In the genomic region with DNA sequence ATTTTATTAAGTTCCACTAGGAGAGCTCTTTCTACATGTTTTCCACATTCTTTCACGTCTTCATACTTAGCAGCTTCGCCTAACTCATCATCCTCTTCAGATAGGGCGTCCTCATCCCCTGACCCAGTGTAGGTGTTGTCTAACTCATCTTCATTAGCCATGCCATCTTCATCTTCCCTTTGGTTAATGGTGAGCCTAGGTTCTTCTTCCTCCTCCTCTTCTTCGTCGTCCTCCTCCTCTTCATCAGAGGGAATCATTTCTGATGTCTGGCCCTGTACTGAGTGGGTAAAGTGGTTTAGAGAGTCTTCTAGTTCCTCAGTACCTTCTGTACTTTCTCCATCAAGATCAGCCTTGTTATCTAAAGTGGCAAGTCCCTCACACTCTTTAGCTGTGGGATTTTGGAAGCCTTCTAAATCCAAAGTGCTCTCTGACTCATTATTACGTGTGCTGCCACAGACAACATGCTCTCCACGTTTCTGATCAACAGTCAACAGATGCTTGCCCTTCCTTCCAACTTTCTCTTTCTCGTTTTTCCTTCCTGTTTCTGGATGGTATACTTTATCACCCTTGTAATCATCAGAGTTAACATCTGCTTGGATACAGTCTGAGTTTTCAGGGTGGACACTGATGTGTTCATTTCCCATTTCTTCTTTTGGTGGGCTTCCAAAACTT, we compare ENCODE assay signal across 10 cellular contexts. TPM values are rescaled to one million over a fixed set of nuclear protein-coding genes. Genes with fewer than 3 reads are reported as not detected.
DNase-seq lines count a peak whose midpoint lies in the region; ATAC-seq and TF ChIP-seq lines count a peak whose summit lies in the region.
"Had no signal": no experiment of that assay in that cellular context is flagged by ENCODE, and none has a peak within 500 bp of the region (broad histone marks: within the 10 kb centered on the region; RNA-seq: fewer than 3 reads in every experiment).

No MANE protein-coding gene starts in this region.

- no peak overlapping the region for H2BK5ac ChIP-seq in mesenchymal stem cell (ENCODE audit: low read depth, low read length, poor library complexity, severe bottlenecking)

- no peak overlapping the region for H3K27ac Mint-ChIP-seq in Caco-2 (ENCODE audit: unreplicated experiment)

- TF ChIP-seq CTCF in Caco-2 (IDR thresholded peaks at IDR 0.05; ENCODE audit: insufficient read depth in 1 of 2, low read depth in 1 of 2, low read length in 1 of 2, severe bottlenecking in 1 of 2, unreplicated experiment in 1 of 2) (no peak), brain microvascular endothelial cell (IDR thresholded peaks at IDR 0.05; ENCODE audit: low read depth, low read length, missing control alignments) (no peak), psoas muscle (IDR thresholded peaks at IDR 0.05) (no peak)

- H3K14ac ChIP-seq in mesenchymal stem cell (ENCODE audit: low read length in 2 of 2): no peak overlapping the region

- no peak overlapping the region for H4K91ac ChIP-seq in mesenchymal stem cell (ENCODE audit: low read length)

- ATAC-seq in GM21717 (IDR thresholded peaks at IDR 0.05; ENCODE audit: unreplicated experiment) (no peak), HG02588 (IDR thresholded peaks at IDR 0.05; ENCODE audit: unreplicated experiment) (no peak), psoas muscle (no peak)

- no peaks in the 10 kb centered on the region for H3K27me3 ChIP-seq in Caco-2 (replicated peaks; ENCODE audit: control insufficient read depth, insufficient read depth, low read length)
- H3K27me3 ChIP-seq in brain microvascular endothelial cell (replicated peaks): no peaks in the 10 kb centered on the region
- no peaks in the 10 kb centered on the region for H3K27me3 ChIP-seq in mesenchymal stem cell (ENCODE audit: control insufficient read depth in 1 of 2, insufficient read depth in 1 of 2, low read length in 2 of 2)
- H3K27me3 ChIP-seq in psoas muscle (ENCODE audit: insufficient read depth in 3 of 3, low read length in 2 of 3): no peaks in the 10 kb centered on the region

- H3K9me3 ChIP-seq in Caco-2: no peaks in the 10 kb centered on the region
- H3K9me3 ChIP-seq in mesenchymal stem cell (ENCODE audit: control insufficient read depth, low read length): no peaks in the 10 kb centered on the region
- no peaks in the 10 kb centered on the region for H3K9me3 ChIP-seq in psoas muscle

- no peak overlapping the region for H4K8ac ChIP-seq in mesenchymal stem cell (ENCODE audit: low read length)

- no peak overlapping the region for H3K23ac ChIP-seq in mesenchymal stem cell (ENCODE audit: low read length in 2 of 2)

- H3K9me3 Mint-ChIP-seq in Caco-2 (ENCODE audit: unreplicated experiment): no peaks in the 10 kb centered on the region

- in situ Hi-C loops in KBM-7 (cut with MboI; ENCODE audit: low pct_unique_long_range_greater_than_20kb, low sequenced_read_pairs) (no loop called here), brain microvascular endothelial cell (cut with HindIII; ENCODE audit: low pct_ligation_motif_present, low sequenced_read_pairs) (no loop called here)

- H3K27ac ChIP-seq in brain microvascular endothelial cell (peak overlapping the region; percentile 30), mesenchymal stem cell (ENCODE audit: low read length, poor library complexity, severe bottlenecking) (no peak overlapping the region), psoas muscle (no peak overlapping the region)

- no peaks in the 10 kb centered on the region for H3K36me3 ChIP-seq in Caco-2 (ENCODE audit: control insufficient read depth, insufficient read depth, low read length)
- H3K36me3 ChIP-seq in brain microvascular endothelial cell (replicated peaks): peaks cover 49% of the 10 kb centered on the region
- H3K36me3 ChIP-seq in mesenchymal stem cell (ENCODE audit: control insufficient read depth in 1 of 2, insufficient read depth in 2 of 2, low read depth in 1 of 2, low read length in 2 of 2): peaks cover 18 to 96% of the 10 kb centered on the region in 2 experiments
- H3K36me3 ChIP-seq in psoas muscle (ENCODE audit: insufficient read depth in 1 of 2, low read depth in 1 of 2): peaks cover 14 to 100% of the 10 kb centered on the region in 2 donors

- no peak overlapping the region for H2AK5ac ChIP-seq in mesenchymal stem cell (ENCODE audit: low read length, severe bottlenecking)

- no peak overlapping the region for H2BK120ac ChIP-seq in mesenchymal stem cell (ENCODE audit: low read depth, low read length)

- H3K36me3 Mint-ChIP-seq in Caco-2 (ENCODE audit: insufficient read depth, unreplicated experiment): peaks cover 30% of the 10 kb centered on the region

- DNase-seq in Caco-2: no peak
- peak; percentile 4 for DNase-seq in KBM-7
- DNase-seq in brain microvascular endothelial cell: peak; percentile 40
- DNase-seq in mesenchymal stem cell: peak; percentile 59
- DNase-seq in NCI-H1436 treated with DMSO at 0.1 percent for 48 hours (lab: John Stamatoyannopoulos, UW): no peak
- no peak for DNase-seq in psoas muscle
- DNase-seq: NCI-H1105; stimulated activated naive CD4-positive, alpha-beta T cell had no signal

- intact Hi-C loops in Caco-2 (cut with micrococcal nuclease; ENCODE audit: unreplicated experiment) (no loop called here), psoas muscle (cut with DNase I) (no loop called here)

- H2AFZ ChIP-seq in mesenchymal stem cell (ENCODE audit: low read depth, low read length): no peak overlapping the region

- H3K9ac ChIP-seq in mesenchymal stem cell (ENCODE audit: low read length): peak overlapping the region; percentile 30

- CTCF ChIA-PET in Caco-2 (lab: Charles Lee): no interaction called here

- H3K4me1 ChIP-seq in Caco-2 (no peaks in the 10 kb centered on the region), mesenchymal stem cell (ENCODE audit: control insufficient read depth, insufficient read depth, low read depth, low read length) (no peaks in the 10 kb centered on the region), psoas muscle (no peaks in the 10 kb centered on the region)

- H2BK12ac ChIP-seq in mesenchymal stem cell (ENCODE audit: low read length in 2 of 2): no peak overlapping the region

- H3K4me3 ChIP-seq in Caco-2 (ENCODE audit: low read depth, low read length) (no peak overlapping the region), brain microvascular endothelial cell (ENCODE audit: low read depth, low read length) (no peak overlapping the region), mesenchymal stem cell (ENCODE audit: insufficient read depth in 1 of 2, low read depth in 1 of 2, low read length in 2 of 2) (peak overlapping the region in 1 of 2 experiments; percentile 4), psoas muscle (no peak overlapping the region)

- no peak overlapping the region for H2BK15ac ChIP-seq in mesenchymal stem cell (ENCODE audit: low read depth, poor library complexity, severe bottlenecking)

- no peak overlapping the region for H3K4me3 Mint-ChIP-seq in Caco-2 (ENCODE audit: unreplicated experiment)

- BruUV-seq in Caco-2 (replicated peaks; lab: Mats Ljungman, UMichigan): TSS peak; percentile 39

- no peak overlapping the region for H3K18ac ChIP-seq in mesenchymal stem cell (ENCODE audit: low read depth in 1 of 2, low read length in 2 of 2)

- H3K4me1 Mint-ChIP-seq in Caco-2 (ENCODE audit: low read depth, unreplicated experiment): no peaks in the 10 kb centered on the region

- no peak overlapping the region for H3K4ac ChIP-seq in mesenchymal stem cell (ENCODE audit: low read depth in 1 of 2, low read length in 2 of 2)

- H3K4me2 ChIP-seq in mesenchymal stem cell (ENCODE audit: low read length, poor library complexity, severe bottlenecking): no peak overlapping the region

- peaks cover 19% of the 10 kb centered on the region for H3K79me1 ChIP-seq in mesenchymal stem cell (replicated peaks; ENCODE audit: low read length, poor library complexity, severe bottlenecking)

- POLR2A ChIA-PET in Caco-2 (lab: Charles Lee): no interaction called here

- no peaks in the 10 kb centered on the region for H3K27me3 Mint-ChIP-seq in Caco-2 (ENCODE audit: insufficient read depth, unreplicated experiment)

- 73% methylated on average over 6 of the region's 8 CpGs for WGBS in mesenchymal stem cell
- 69 to 79% (median 76%) methylated on average over 8 of the region's 8 CpGs for WGBS in psoas muscle, 3 donors

RNA-seq across cellular contexts. Expression of gene TUT7, which starts 31.1 kb away (rescaled TPM):
- 14.1 and 17.2 TPM in 2 replicates for total RNA-seq in Caco-2 (2022)
- 17.0 TPM for polyA plus RNA-seq in mesenchymal stem cell (2013, experiment 1 of 2)
- 15.7 TPM for polyA plus RNA-seq in mesenchymal stem cell (2013, experiment 2 of 2)
- 10 to 100 TPM; 13.5 to 21.3 (median 18.2) TPM for total RNA-seq in psoas muscle
- 10 to 100 TPM in 2 of 3 donors, 1 to 10 TPM in 1; 9.4 to 15.5 (median 12.7) TPM for polyA plus RNA-seq in psoas muscle

RNA-seq across cellular contexts. Expression of gene ISCA1, which starts 40.8 kb away (rescaled TPM):
- total RNA-seq in Caco-2 (2022): 11.2 and 12.8 TPM in 2 replicates
- 26.2 TPM for polyA plus RNA-seq in mesenchymal stem cell (2013, experiment 1 of 2)
- polyA plus RNA-seq in mesenchymal stem cell (2013, experiment 2 of 2): 26.2 TPM
- total RNA-seq in psoas muscle: 10 to 100 TPM; 44.5 to 66.4 (median 50.0) TPM
- polyA plus RNA-seq in psoas muscle: 100 to 1,000 TPM in 1 of 3 donors, 10 to 100 TPM in 2; 69.4 to 130 (median 79.9) TPM

Comparison
In these comparisons a context has a peak if more than half of its experiments do, and no peak if none do; other contexts are left out.
1. DNase-seq: peak in KBM-7 (single experiment), brain microvascular endothelial cell (single experiment) and mesenchymal stem cell (single experiment); none in Caco-2 (0 of 2), NCI-H1436 treated with DMSO at 0.1 percent for 48 hours (single experiment) and psoas muscle (0 of 2).